Comparison of ENCODE assay signal across 8 cellular contexts in the genomic region with DNA sequence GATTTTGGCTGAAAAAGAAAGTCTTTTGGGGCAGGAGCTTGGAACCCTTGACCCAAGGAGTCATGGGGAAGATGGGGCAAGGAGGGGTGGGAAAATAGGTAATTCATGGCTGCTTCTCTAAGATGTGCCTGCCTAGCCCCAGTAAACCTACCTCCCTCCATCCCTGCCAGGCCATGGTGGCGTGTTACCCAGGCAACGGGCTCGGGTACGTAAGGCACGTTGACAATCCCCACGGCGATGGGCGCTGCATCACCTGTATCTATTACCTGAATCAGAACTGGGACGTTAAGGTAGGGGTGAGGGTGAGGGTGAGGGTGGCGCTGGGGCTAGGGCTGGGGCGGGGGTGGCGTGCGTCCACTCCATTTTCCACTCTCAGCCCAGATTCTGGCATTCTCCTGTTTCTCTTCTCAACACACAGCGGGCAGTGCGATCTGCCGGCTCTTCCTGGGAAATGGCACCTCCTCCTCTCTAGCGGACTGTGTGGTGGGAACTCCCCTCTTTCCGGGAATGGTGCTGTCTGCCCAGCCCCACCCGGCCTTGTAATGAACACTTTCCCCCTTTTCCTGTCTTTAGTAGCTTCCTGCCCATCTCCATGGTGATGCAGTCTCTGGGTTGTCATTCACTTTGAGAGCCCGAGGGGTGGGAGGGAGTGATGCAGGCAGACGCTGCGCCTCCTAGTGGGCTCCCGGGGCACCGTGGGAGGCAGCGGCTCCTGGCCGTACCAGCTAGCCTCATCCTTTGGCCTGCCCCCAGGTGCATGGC. TPM values are rescaled to one million over a fixed set of nuclear protein-coding genes. Genes with fewer than 3 reads are reported as not detected.
A peak's percentile ranks its signal among the peaks of the same experiment; 100 is the strongest.
DNase-seq lines count a peak whose midpoint lies in the region; ATAC-seq and TF ChIP-seq lines count a peak whose summit lies in the region.

No MANE protein-coding gene starts in this region.

- peak; percentile 40 to 52 for ATAC-seq in CD4-positive, CD25-positive, alpha-beta regulatory T cell (ENCODE audit: low read depth in 2 of 2)
- ATAC-seq in thoracic aorta (ENCODE audit: insufficient number of reproducible peaks, low FRiP score, low read depth): no peak
- ATAC-seq in HG03469 (IDR thresholded peaks at IDR 0.05; ENCODE audit: unreplicated experiment): no peak

- peaks cover 82% of the 10 kb centered on the region for H3K4me1 ChIP-seq in CD4-positive, CD25-positive, alpha-beta regulatory T cell (ENCODE audit: control insufficient read depth, insufficient read depth, low read length, poor library complexity, severe bottlenecking)
- H3K4me1 ChIP-seq in cardiac muscle cell (ENCODE audit: low read depth) (peaks cover 34% of the 10 kb centered on the region), ovary (ENCODE audit: insufficient read depth) (peaks cover 43% of the 10 kb centered on the region), thoracic aorta (ENCODE audit: control insufficient read depth in 1 of 2, low read depth in 2 of 2) (peaks cover 42 to 79% of the 10 kb centered on the region in 2 donors)

- peak overlapping the region; percentile 67 for H3K4me3 ChIP-seq in CD4-positive, CD25-positive, alpha-beta regulatory T cell (ENCODE audit: low read depth, low read length)
- H3K4me3 ChIP-seq in HL-60 (replicated peaks; ENCODE audit: insufficient read depth, low read length): no peak overlapping the region
- no peak overlapping the region for H3K4me3 ChIP-seq in cardiac muscle cell
- no peak overlapping the region for H3K4me3 ChIP-seq in ovary
- H3K4me3 ChIP-seq in thoracic aorta: no peak overlapping the region

- TF ChIP-seq EP300 in ovary (IDR thresholded peaks at IDR 0.05): peak; percentile 48

- peak; percentile 42 for TF ChIP-seq CTCF in HL-60 (IDR thresholded peaks at IDR 0.05; ENCODE audit: insufficient read depth, low read length)
- TF ChIP-seq CTCF in cardiac muscle cell (IDR thresholded peaks at IDR 0.05; ENCODE audit: low read depth, low read length): peak; percentile 96
- peak; percentile 55 to 84 (median 64) for TF ChIP-seq CTCF in ovary (IDR thresholded peaks at IDR 0.05)
- peak; percentile 80 for TF ChIP-seq CTCF in thoracic aorta (IDR thresholded peaks at IDR 0.05)

- peaks cover 30% of the 10 kb centered on the region for H3K36me3 ChIP-seq in CD4-positive, CD25-positive, alpha-beta regulatory T cell (ENCODE audit: control insufficient read depth, insufficient read depth, low read length)
- H3K36me3 ChIP-seq in cardiac muscle cell (peaks cover 17% of the 10 kb centered on the region), ovary (no peaks in the 10 kb centered on the region), thoracic aorta (peaks cover 15% of the 10 kb centered on the region)

- peak overlapping the region; percentile 88 for H3K27ac ChIP-seq in CD4-positive, CD25-positive, alpha-beta regulatory T cell (ENCODE audit: insufficient read depth, low read length, poor library complexity, severe bottlenecking)
- H3K27ac ChIP-seq in HL-60 (replicated peaks) (no peak overlapping the region; the same call in 1 of the 2 replicates), adipose tissue (ENCODE audit: low read depth, low read length) (peak overlapping the region; percentile 76), cardiac muscle cell (no peak overlapping the region), ovary (peak overlapping the region; percentile 27 to 39), thoracic aorta (peak overlapping the region; percentile 24 to 45)

- no peaks in the 10 kb centered on the region for H3K27me3 ChIP-seq in CD4-positive, CD25-positive, alpha-beta regulatory T cell (ENCODE audit: control insufficient read depth, insufficient read depth, low read length)
- H3K27me3 ChIP-seq in HL-60 (ENCODE audit: insufficient read depth, poor library complexity, severe bottlenecking) (no peaks in the 10 kb centered on the region), cardiac muscle cell (no peaks in the 10 kb centered on the region), ovary (no peaks in the 10 kb centered on the region), thoracic aorta (replicated peaks; ENCODE audit: insufficient read depth) (no peaks in the 10 kb centered on the region)

- peak; percentile 71 to 86 (median 76) for DNase-seq in CD4-positive, CD25-positive, alpha-beta regulatory T cell
- DNase-seq in HL-60 (ENCODE audit: low read depth in 1 of 2, low spot score in 1 of 2) (peak in 1 of 2 experiments; percentile 60), T-helper 1 cell (peak; percentile 63 to 79 (median 74)), cardiac muscle cell (ENCODE audit: low read depth in 1 of 2, low spot score in 1 of 2) (peak; percentile 77 to 98), ovary (peak; percentile 72 to 86 (median 83)), thoracic aorta (ENCODE audit: low spot score) (peak; percentile 71)

- peak; percentile 16 for TF ChIP-seq POLR2A in ovary (IDR thresholded peaks at IDR 0.05)

- H3K9me3 ChIP-seq in CD4-positive, CD25-positive, alpha-beta regulatory T cell (ENCODE audit: control insufficient read depth in 2 of 2, low read length in 2 of 2): no peaks in the 10 kb centered on the region
- no peaks in the 10 kb centered on the region for H3K9me3 ChIP-seq in cardiac muscle cell (ENCODE audit: low read depth)
- no peaks in the 10 kb centered on the region for H3K9me3 ChIP-seq in ovary
- no peaks in the 10 kb centered on the region for H3K9me3 ChIP-seq in thoracic aorta

- intact Hi-C loops in ovary (cut with DNase I): loop anchor here in 3 of 4 donors (5.0 to 10.0 kb wide), 2 partner anchors 92 to 144 kb away; partner anchors contain the start of genes COQ8B (in 2 of the 3) and ITPKC (in 2 of the 3)

- peaks cover 0 to 2% (median 0%) of the 10 kb centered on the region in 7 donors for H3K9me3 Mint-ChIP-seq in CD4-positive, CD25-positive, alpha-beta regulatory T cell

- peak overlapping the region; percentile 97 to 99 (median 98) for H3K27ac Mint-ChIP-seq in CD4-positive, CD25-positive, alpha-beta regulatory T cell

- 20 to 45% (median 30%) methylated on average over 25 to 26 of the region's 26 CpGs for WGBS in adipose tissue, 3 donors
- whole genome bisulfite sequencing in ovary, 3 donors: 26 to 29% (median 27%) methylated on average over 24 to 26 of the region's 26 CpGs

- H3K27me3 Mint-ChIP-seq in CD4-positive, CD25-positive, alpha-beta regulatory T cell: peaks cover 9% of the 10 kb centered on the region

- peaks cover 15 to 87% (median 66%) of the 10 kb centered on the region in 4 donors for H3K4me1 Mint-ChIP-seq in CD4-positive, CD25-positive, alpha-beta regulatory T cell

- peaks cover 17% of the 10 kb centered on the region for H3K36me3 Mint-ChIP-seq in CD4-positive, CD25-positive, alpha-beta regulatory T cell

- H3K4me3 Mint-ChIP-seq in CD4-positive, CD25-positive, alpha-beta regulatory T cell: peak overlapping the region; percentile 81 to 96 (median 86)

RNA-seq across cellular contexts. Expression of gene EGLN2, which starts 7.6 kb away (rescaled TPM):
- 135 TPM for total RNA-seq in CD4-positive, CD25-positive, alpha-beta regulatory T cell
- 100 to 1,000 TPM; 159 to 191 (median 177) TPM for polyA plus RNA-seq in CD4-positive, CD25-positive, alpha-beta regulatory T cell
- polyA plus RNA-seq in adipose tissue (100 to 1,000 TPM in 1 of 3 donors, 10 to 100 TPM in 2; 30.5 to 121 (median 93.1) TPM), cardiac muscle cell (96.4 and 122 TPM in 2 replicates), ovary (10 to 100 TPM; 43.6 to 82.7 TPM)
- total RNA-seq in cardiac muscle cell (99.5 and 109 TPM in 2 replicates), ovary (100 to 1,000 TPM in 4 of 7 donors, 10 to 100 TPM in 3; 61.5 to 121 (median 102) TPM), thoracic aorta (100 to 1,000 TPM; 113 to 127 TPM)

RNA-seq across cellular contexts. Expression of gene RAB4B, which starts 28.5 kb away (rescaled TPM):
- total RNA-seq in CD4-positive, CD25-positive, alpha-beta regulatory T cell: 62.2 TPM
- polyA plus RNA-seq in CD4-positive, CD25-positive, alpha-beta regulatory T cell: 10 to 100 TPM; 72.8 to 89.3 (median 80.1) TPM
- polyA plus RNA-seq in adipose tissue (10 to 100 TPM; 19.6 to 41.4 (median 31.7) TPM), cardiac muscle cell (21.3 and 38.9 TPM in 2 replicates), ovary (10 to 100 TPM in 1 of 2 donors, 1 to 10 TPM in 1; 6.5 to 18.9 TPM)
- total RNA-seq in cardiac muscle cell (15.8 and 21.8 TPM in 2 replicates), ovary (10 to 100 TPM in 6 of 7 donors, 1 to 10 TPM in 1; 9.1 to 32.9 (median 19.3) TPM), thoracic aorta (10 to 100 TPM; 37.9 to 38.2 TPM)

RNA-seq across cellular contexts. Expression of gene MIA, which starts 31.2 kb away (rescaled TPM):
- not detected for total RNA-seq in CD4-positive, CD25-positive, alpha-beta regulatory T cell
- polyA plus RNA-seq in CD4-positive, CD25-positive, alpha-beta regulatory T cell: not detected
- polyA plus RNA-seq in adipose tissue: under 1 TPM in 2 of 3 donors, not detected in 1; 0.61 to 0.67 TPM
- total RNA-seq in cardiac muscle cell: not detected in 2 replicates
- polyA plus RNA-seq in cardiac muscle cell: not detected in 2 replicates
- total RNA-seq in ovary: 1 to 10 TPM in 5 of 7 donors, not detected in 2; 1.7 to 3.9 (median 2.6) TPM
- polyA plus RNA-seq in ovary: 1 to 10 TPM in 1 of 2 donors, not detected in 1; 1.9 TPM
- not detected for total RNA-seq in thoracic aorta

RNA-seq across cellular contexts. Expression of gene CYP2A6, which starts 43.7 kb away (rescaled TPM):
- not detected for total RNA-seq in CD4-positive, CD25-positive, alpha-beta regulatory T cell
- not detected for polyA plus RNA-seq in CD4-positive, CD25-positive, alpha-beta regulatory T cell
- polyA plus RNA-seq in adipose tissue (under 1 TPM in 2 of 3 donors, not detected in 1; 0.22 to 0.42 TPM), cardiac muscle cell (0.25 TPM in 1 of 2 replicates, not detected in the other), ovary (1 to 10 TPM; 1.2 to 3.4 TPM)
- total RNA-seq in cardiac muscle cell (0.42 TPM in 1 of 2 replicates, not detected in the other), ovary (1 to 10 TPM in 4 of 7 donors, under 1 TPM in 3; 0.25 to 2.7 (median 1.2) TPM), thoracic aorta (not detected)

RNA-seq across cellular contexts. Expression of gene SNRPA, which starts 55.6 kb away (rescaled TPM):
- 78.6 TPM for total RNA-seq in CD4-positive, CD25-positive, alpha-beta regulatory T cell
- polyA plus RNA-seq in CD4-positive, CD25-positive, alpha-beta regulatory T cell: 10 to 100 TPM; 36.3 to 45.7 (median 40.5) TPM
- polyA plus RNA-seq in adipose tissue (10 to 100 TPM; 21.2 to 44.1 (median 42.8) TPM), cardiac muscle cell (145 and 155 TPM in 2 replicates), ovary (10 to 100 TPM; 56.4 to 83.9 TPM)
- total RNA-seq in cardiac muscle cell (158 and 230 TPM in 2 replicates), ovary (10 to 100 TPM; 48.9 to 80.7 (median 72.4) TPM), thoracic aorta (100 to 1,000 TPM in 1 of 2 donors, 10 to 100 TPM in 1; 40.4 to 107 TPM)

Comparison
In these comparisons a context has a peak if more than half of its experiments do, and no peak if none do; other contexts are left out.
1. ATAC-seq: peak in CD4-positive, CD25-positive, alpha-beta regulatory T cell (2 of 2); none in thoracic aorta (single experiment) and HG03469 (single experiment).
2. H3K27ac ChIP-seq: peak in CD4-positive, CD25-positive, alpha-beta regulatory T cell (single experiment), adipose tissue (single experiment), ovary (2 of 2) and thoracic aorta (2 of 2); none in HL-60 (single experiment) and cardiac muscle cell (single experiment).
3. CTCF ChIP-seq: peak in every context shown above with its lines; median percentile 96 in cardiac muscle cell; 80 in thoracic aorta; 64 in ovary; 42 in HL-60.